Comparison of ENCODE assay signal across 15 cellular contexts in genomic region chr1:174969977-174970376, GRCh38. TPM values are rescaled to one million over a fixed set of nuclear protein-coding genes. Genes with fewer than 3 reads are reported as not detected.
A peak's percentile ranks its signal among the peaks of the same experiment; 100 is the strongest.
DNase-seq lines count a peak whose midpoint lies in the region; ATAC-seq, FAIRE-seq and TF ChIP-seq lines count a peak whose summit lies in the region.
"Had no signal": no experiment of that assay in that cellular context is flagged by ENCODE, and none has a peak within 500 bp of the region (broad histone marks: within the 10 kb centered on the region; RNA-seq: fewer than 3 reads in every experiment).

No MANE protein-coding gene starts in this region.

- H3K36me3 ChIP-seq in GM06990 (ENCODE audit: control insufficient read depth, insufficient read depth, low read length) (no peaks in the 10 kb centered on the region; the same call in 1 of the 2 replicates), upper lobe of right lung (peaks cover 4% of the 10 kb centered on the region)
- H3K36me3 ChIP-seq: uterus had no signal

- no peak for FAIRE-seq in H54 (lab: Jason Lieb, UNC)

- peak overlapping the region; percentile 81 for H3K27ac Mint-ChIP-seq in activated CD8-positive, alpha-beta T cell treated with anti-CD3 and anti-CD28 coated beads for 36 hours
- H3K27ac Mint-ChIP-seq in natural killer cell, result peak overlapping the region; percentile 90 to 99

- H3K4me3 ChIP-seq in GM06990 (replicated peaks; ENCODE audit: low read depth, low read length), result no peak overlapping the region
- no peak overlapping the region for H3K4me3 ChIP-seq in upper lobe of right lung
- H3K4me3 ChIP-seq: right atrium auricular region, uterus had no signal

- POLR2A ChIA-PET in activated CD8-positive, alpha-beta T cell treated with anti-CD3 and anti-CD28 coated beads for 36 hours (lab: Charles Lee), result interaction anchor here (0.9 to 1.4 kb wide), 3 partner anchors 28 to 33 kb away, joined by 3 to 4 read pairs (median 3); no protein-coding TSS in a partner anchor

- CTCF ChIA-PET in activated CD8-positive, alpha-beta T cell treated with anti-CD3 and anti-CD28 coated beads for 36 hours (lab: Charles Lee), result interaction anchor here (1.0 to 1.1 kb wide), 3 partner anchors 9 to 29 kb away, joined by 3 to 11 read pairs (median 4); no protein-coding TSS in a partner anchor

- DNase-seq in GM06990 (ENCODE audit: extremely low read depth, insufficient read length), result peak; percentile 35
- peak; percentile 76 for DNase-seq in activated CD8-positive, alpha-beta T cell treated with anti-CD3 and anti-CD28 coated beads for 36 hours
- no peak for DNase-seq in natural killer cell
- DNase-seq in NCI-H1436 (lab: John Stamatoyannopoulos, UW), result no peak
- no peak for DNase-seq in H54 (ENCODE audit: insufficient read length, low spot score)
- DNase-seq in upper lobe of right lung, result no peak
- DNase-seq: hippocampal formation; mammary epithelial cell; NCI-H187 treated with DMSO at 0.1 percent for 48 hours; NK-92 treated with Interleukin-12 subunit alpha and Interleukin-12 subunit beta, amount 100 ng/mL, for 24 hours; uterus had no signal

- TF ChIP-seq POLR2A in H54 (IDR thresholded peaks at IDR 0.05; ENCODE audit: low read depth, low read length), result no peak

- H3K4me1 ChIP-seq in upper lobe of right lung, result peaks cover 51% of the 10 kb centered on the region

- ATAC-seq in HG02759 (IDR thresholded peaks at IDR 0.05; ENCODE audit: unreplicated experiment), result peak; percentile 58
- ATAC-seq in activated CD8-positive, alpha-beta T cell treated with anti-CD3 and anti-CD28 coated beads for 36 hours, result peak; percentile 60
- ATAC-seq in natural killer cell, result peak in 2 of 3 donors; percentile 1 to 29
- no peak for ATAC-seq in HG03520 (IDR thresholded peaks at IDR 0.05; ENCODE audit: unreplicated experiment)
- ATAC-seq in upper lobe of right lung, result no peak

- H3K27me3 ChIP-seq in GM06990 (replicated peaks; ENCODE audit: control insufficient read depth, insufficient read depth, low read length) (no peaks in the 10 kb centered on the region), upper lobe of right lung (no peaks in the 10 kb centered on the region)
- H3K27me3 ChIP-seq: right atrium auricular region, uterus had no signal

- TF ChIP-seq CTCF in GM06990 (IDR thresholded peaks at IDR 0.05; ENCODE audit: insufficient read depth, low read length, poor library complexity, severe bottlenecking), result no peak
- TF ChIP-seq CTCF in activated CD8-positive, alpha-beta T cell treated with anti-CD3 and anti-CD28 coated beads for 36 hours (IDR thresholded peaks at IDR 0.05), result no peak
- no peak for TF ChIP-seq CTCF in natural killer cell (IDR thresholded peaks at IDR 0.05)
- TF ChIP-seq CTCF in upper lobe of right lung (IDR thresholded peaks at IDR 0.05), result no peak

- intact Hi-C loops in activated CD8-positive, alpha-beta T cell treated with anti-CD3 and anti-CD28 coated beads for 36 hours (cut with micrococcal nuclease), result no loop called here
- intact Hi-C loops in natural killer cell (cut with micrococcal nuclease) (loop anchor here (10.0 kb wide), 1 partner anchor 945 kb away; the partner anchor contains the start of gene RC3H1), upper lobe of right lung (cut with DNase I) (loop anchor here (10.0 kb wide), 1 partner anchor 195 kb away; no protein-coding TSS in a partner anchor)

- H3K4me1 Mint-ChIP-seq in activated CD8-positive, alpha-beta T cell treated with anti-CD3 and anti-CD28 coated beads for 36 hours (ENCODE audit: low read depth), result peaks cover 59% of the 10 kb centered on the region
- H3K4me1 Mint-ChIP-seq in natural killer cell, result peaks cover 61 to 72% of the 10 kb centered on the region in 2 donors

- no peaks in the 10 kb centered on the region for H3K9me3 Mint-ChIP-seq in activated CD8-positive, alpha-beta T cell treated with anti-CD3 and anti-CD28 coated beads for 36 hours
- no peaks in the 10 kb centered on the region for H3K9me3 Mint-ChIP-seq in natural killer cell

- no peaks in the 10 kb centered on the region for H3K9me3 ChIP-seq in upper lobe of right lung
- H3K9me3 ChIP-seq: right atrium auricular region, uterus had no signal

- H3K27ac ChIP-seq in upper lobe of right lung, result no peak overlapping the region
- H3K27ac ChIP-seq: epithelial cell of prostate, right atrium auricular region, uterus had no signal

- H3K27me3 Mint-ChIP-seq in activated CD8-positive, alpha-beta T cell treated with anti-CD3 and anti-CD28 coated beads for 36 hours, result peaks cover 1% of the 10 kb centered on the region
- H3K27me3 Mint-ChIP-seq in natural killer cell (ENCODE audit: low read depth in 2 of 2), result no peaks in the 10 kb centered on the region

- H3K4me3 Mint-ChIP-seq in activated CD8-positive, alpha-beta T cell treated with anti-CD3 and anti-CD28 coated beads for 36 hours, result peak overlapping the region; percentile 40
- H3K4me3 Mint-ChIP-seq in natural killer cell, result peak overlapping the region; percentile 88

- peaks cover 9% of the 10 kb centered on the region for H3K36me3 Mint-ChIP-seq in activated CD8-positive, alpha-beta T cell treated with anti-CD3 and anti-CD28 coated beads for 36 hours (ENCODE audit: low read depth)
- peaks cover 11% of the 10 kb centered on the region for H3K36me3 Mint-ChIP-seq in natural killer cell

RNA-seq across cellular contexts. Expression of gene CACYBP, which starts 29.8 kb away (rescaled TPM):
- 100 to 1,000 TPM; 307 to 346 TPM for total RNA-seq in activated CD8-positive, alpha-beta T cell treated with anti-CD3 and anti-CD28 coated beads for 36 hours
- total RNA-seq in natural killer cell (10 to 100 TPM; 43.8 to 55.4 (median 51.9) TPM), upper lobe of right lung (70.2 TPM)

RNA-seq across cellular contexts. Expression of gene MRPS14, which starts 53.2 kb away (rescaled TPM):
- total RNA-seq in activated CD8-positive, alpha-beta T cell treated with anti-CD3 and anti-CD28 coated beads for 36 hours, result 10 to 100 TPM; 42.1 to 45.7 TPM
- total RNA-seq in natural killer cell (10 to 100 TPM; 11.5 to 13.2 (median 12.0) TPM), upper lobe of right lung (28.1 TPM)

Comparison
In these comparisons a context has a peak if more than half of its experiments do, and no peak if none do; other contexts are left out.
1. DNase-seq: peak in GM06990 (single experiment) and activated CD8-positive, alpha-beta T cell treated with anti-CD3 and anti-CD28 coated beads for 36 hours (single experiment); none in natural killer cell (single experiment), NCI-H1436 (single experiment), H54 (single experiment) and upper lobe of right lung (single experiment).
2. ATAC-seq: peak in HG02759 (single experiment), activated CD8-positive, alpha-beta T cell treated with anti-CD3 and anti-CD28 coated beads for 36 hours (single experiment) and natural killer cell (2 of 3); none in HG03520 (single experiment) and upper lobe of right lung (single experiment).